In the genomic region with DNA sequence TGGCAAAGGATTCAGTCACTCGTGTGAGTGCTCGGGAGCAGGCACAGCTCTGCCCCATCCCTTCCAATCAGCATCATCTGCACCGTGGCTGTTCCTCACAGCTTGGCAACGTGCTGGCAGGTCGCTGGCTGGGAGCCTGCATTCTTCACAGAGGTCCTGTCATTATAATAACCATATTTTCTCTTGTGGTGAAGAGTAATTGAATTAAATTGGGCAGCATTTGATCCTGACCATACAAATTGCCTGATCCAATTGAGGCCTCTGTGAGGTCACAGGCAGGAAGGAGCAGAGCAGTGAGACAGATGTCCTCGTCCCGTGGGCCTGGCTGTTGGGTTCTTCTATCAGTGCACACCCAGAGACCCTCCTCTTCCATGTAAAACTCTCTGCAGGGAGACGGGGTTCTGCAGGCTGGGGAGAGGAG, we compare ENCODE assay signal across 1 cellular context.
TF ChIP-seq lines count a peak whose summit lies in the region.

No MANE protein-coding gene starts in this region.

TF ChIP-seq in HepG2, 621 proteins besides CTCF, POLR2A, EP300 and RAD21 (continued from another document and continues in another):
- TF ChIP-seq, protein P1, sequence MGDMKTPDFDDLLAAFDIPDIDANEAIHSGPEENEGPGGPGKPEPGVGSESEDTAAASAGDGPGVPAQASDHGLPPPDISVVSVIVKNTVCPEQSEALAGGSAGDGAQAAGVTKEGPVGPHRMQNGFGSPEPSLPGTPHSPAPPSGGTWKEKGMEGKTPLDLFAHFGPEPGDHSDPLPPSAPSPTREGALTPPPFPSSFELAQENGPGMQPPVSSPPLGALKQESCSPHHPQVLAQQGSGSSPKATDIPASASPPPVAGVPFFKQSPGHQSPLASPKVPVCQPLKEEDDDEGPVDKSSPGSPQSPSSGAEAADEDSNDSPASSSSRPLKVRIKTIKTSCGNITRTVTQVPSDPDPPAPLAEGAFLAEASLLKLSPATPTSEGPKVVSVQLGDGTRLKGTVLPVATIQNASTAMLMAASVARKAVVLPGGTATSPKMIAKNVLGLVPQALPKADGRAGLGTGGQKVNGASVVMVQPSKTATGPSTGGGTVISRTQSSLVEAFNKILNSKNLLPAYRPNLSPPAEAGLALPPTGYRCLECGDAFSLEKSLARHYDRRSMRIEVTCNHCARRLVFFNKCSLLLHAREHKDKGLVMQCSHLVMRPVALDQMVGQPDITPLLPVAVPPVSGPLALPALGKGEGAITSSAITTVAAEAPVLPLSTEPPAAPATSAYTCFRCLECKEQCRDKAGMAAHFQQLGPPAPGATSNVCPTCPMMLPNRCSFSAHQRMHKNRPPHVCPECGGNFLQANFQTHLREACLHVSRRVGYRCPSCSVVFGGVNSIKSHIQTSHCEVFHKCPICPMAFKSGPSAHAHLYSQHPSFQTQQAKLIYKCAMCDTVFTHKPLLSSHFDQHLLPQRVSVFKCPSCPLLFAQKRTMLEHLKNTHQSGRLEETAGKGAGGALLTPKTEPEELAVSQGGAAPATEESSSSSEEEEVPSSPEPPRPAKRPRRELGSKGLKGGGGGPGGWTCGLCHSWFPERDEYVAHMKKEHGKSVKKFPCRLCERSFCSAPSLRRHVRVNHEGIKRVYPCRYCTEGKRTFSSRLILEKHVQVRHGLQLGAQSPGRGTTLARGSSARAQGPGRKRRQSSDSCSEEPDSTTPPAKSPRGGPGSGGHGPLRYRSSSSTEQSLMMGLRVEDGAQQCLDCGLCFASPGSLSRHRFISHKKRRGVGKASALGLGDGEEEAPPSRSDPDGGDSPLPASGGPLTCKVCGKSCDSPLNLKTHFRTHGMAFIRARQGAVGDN (CRISPR knock-in tag; IDR thresholded peaks at IDR 0.05) = peak; percentile 46
- TF ChIP-seq ZNF75D (CRISPR knock-in tag; IDR thresholded peaks at IDR 0.05; ENCODE audit: borderline replicate concordance) = no peak
- no peak for TF ChIP-seq SALL2 (CRISPR knock-in tag; IDR thresholded peaks at IDR 0.05)
- TF ChIP-seq HNRNPUL1 (IDR thresholded peaks at IDR 0.05; ENCODE audit: low read depth, low read length) = no peak
- 0 out of 2 replicates have a peak, but pooled peaks have one; percentile 25 for TF ChIP-seq HIVEP1 (CRISPR knock-in tag; IDR thresholded peaks at IDR 0.05)
- no peak for TF ChIP-seq ZNF629 (CRISPR knock-in tag; conservative IDR thresholded peaks at IDR 0.05)
- TF ChIP-seq, protein P2, sequence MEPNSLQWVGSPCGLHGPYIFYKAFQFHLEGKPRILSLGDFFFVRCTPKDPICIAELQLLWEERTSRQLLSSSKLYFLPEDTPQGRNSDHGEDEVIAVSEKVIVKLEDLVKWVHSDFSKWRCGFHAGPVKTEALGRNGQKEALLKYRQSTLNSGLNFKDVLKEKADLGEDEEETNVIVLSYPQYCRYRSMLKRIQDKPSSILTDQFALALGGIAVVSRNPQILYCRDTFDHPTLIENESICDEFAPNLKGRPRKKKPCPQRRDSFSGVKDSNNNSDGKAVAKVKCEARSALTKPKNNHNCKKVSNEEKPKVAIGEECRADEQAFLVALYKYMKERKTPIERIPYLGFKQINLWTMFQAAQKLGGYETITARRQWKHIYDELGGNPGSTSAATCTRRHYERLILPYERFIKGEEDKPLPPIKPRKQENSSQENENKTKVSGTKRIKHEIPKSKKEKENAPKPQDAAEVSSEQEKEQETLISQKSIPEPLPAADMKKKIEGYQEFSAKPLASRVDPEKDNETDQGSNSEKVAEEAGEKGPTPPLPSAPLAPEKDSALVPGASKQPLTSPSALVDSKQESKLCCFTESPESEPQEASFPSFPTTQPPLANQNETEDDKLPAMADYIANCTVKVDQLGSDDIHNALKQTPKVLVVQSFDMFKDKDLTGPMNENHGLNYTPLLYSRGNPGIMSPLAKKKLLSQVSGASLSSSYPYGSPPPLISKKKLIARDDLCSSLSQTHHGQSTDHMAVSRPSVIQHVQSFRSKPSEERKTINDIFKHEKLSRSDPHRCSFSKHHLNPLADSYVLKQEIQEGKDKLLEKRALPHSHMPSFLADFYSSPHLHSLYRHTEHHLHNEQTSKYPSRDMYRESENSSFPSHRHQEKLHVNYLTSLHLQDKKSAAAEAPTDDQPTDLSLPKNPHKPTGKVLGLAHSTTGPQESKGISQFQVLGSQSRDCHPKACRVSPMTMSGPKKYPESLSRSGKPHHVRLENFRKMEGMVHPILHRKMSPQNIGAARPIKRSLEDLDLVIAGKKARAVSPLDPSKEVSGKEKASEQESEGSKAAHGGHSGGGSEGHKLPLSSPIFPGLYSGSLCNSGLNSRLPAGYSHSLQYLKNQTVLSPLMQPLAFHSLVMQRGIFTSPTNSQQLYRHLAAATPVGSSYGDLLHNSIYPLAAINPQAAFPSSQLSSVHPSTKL (CRISPR knock-in tag; IDR thresholded peaks at IDR 0.05) = no peak
- no peak for TF ChIP-seq MED8 (CRISPR knock-in tag; IDR thresholded peaks at IDR 0.05; ENCODE audit: insufficient replicate concordance)
- TF ChIP-seq YY1 (IDR thresholded peaks at IDR 0.05; ENCODE audit: insufficient read depth, insufficient replicate concordance, low read depth, low read length) = no peak
- TF ChIP-seq ZNF562 (CRISPR knock-in tag; IDR thresholded peaks at IDR 0.05; ENCODE audit: borderline replicate concordance) = no peak
- no peak for TF ChIP-seq ZNF703 (CRISPR knock-in tag; IDR thresholded peaks at IDR 0.05; ENCODE audit: borderline replicate concordance)
- 0 out of 2 replicates have a peak, but pooled peaks have one; percentile 55 for TF ChIP-seq ZIK1 (CRISPR knock-in tag; IDR thresholded peaks at IDR 0.05; ENCODE audit: borderline replicate concordance, low read depth)
- no peak for TF ChIP-seq ZNF850 (CRISPR knock-in tag; conservative IDR thresholded peaks at IDR 0.05)
- TF ChIP-seq MEIS1 (CRISPR knock-in tag; IDR thresholded peaks at IDR 0.05; ENCODE audit: borderline replicate concordance) = 0 out of 2 replicates have a peak, but pooled peaks have one; percentile 23
- no peak for TF ChIP-seq CEBPB (IDR thresholded peaks at IDR 0.05; ENCODE audit: borderline replicate concordance, low read depth, low read length)
- TF ChIP-seq, protein P3, sequence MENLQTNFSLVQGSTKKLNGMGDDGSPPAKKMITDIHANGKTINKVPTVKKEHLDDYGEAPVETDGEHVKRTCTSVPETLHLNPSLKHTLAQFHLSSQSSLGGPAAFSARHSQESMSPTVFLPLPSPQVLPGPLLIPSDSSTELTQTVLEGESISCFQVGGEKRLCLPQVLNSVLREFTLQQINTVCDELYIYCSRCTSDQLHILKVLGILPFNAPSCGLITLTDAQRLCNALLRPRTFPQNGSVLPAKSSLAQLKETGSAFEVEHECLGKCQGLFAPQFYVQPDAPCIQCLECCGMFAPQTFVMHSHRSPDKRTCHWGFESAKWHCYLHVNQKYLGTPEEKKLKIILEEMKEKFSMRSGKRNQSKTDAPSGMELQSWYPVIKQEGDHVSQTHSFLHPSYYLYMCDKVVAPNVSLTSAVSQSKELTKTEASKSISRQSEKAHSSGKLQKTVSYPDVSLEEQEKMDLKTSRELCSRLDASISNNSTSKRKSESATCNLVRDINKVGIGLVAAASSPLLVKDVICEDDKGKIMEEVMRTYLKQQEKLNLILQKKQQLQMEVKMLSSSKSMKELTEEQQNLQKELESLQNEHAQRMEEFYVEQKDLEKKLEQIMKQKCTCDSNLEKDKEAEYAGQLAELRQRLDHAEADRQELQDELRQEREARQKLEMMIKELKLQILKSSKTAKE (CRISPR knock-in tag; IDR thresholded peaks at IDR 0.05; ENCODE audit: borderline replicate concordance) = no peak
- TF ChIP-seq SOX5 (CRISPR knock-in tag; IDR thresholded peaks at IDR 0.05; ENCODE audit: borderline replicate concordance) = no peak
- TF ChIP-seq ZNF773 (CRISPR knock-in tag; IDR thresholded peaks at IDR 0.05; ENCODE audit: borderline replicate concordance) = no peak
- TF ChIP-seq ZNF746 (CRISPR knock-in tag; IDR thresholded peaks at IDR 0.05) = no peak
- no peak for TF ChIP-seq ZNF180 (CRISPR knock-in tag; IDR thresholded peaks at IDR 0.05; ENCODE audit: borderline replicate concordance, low read depth)
- 0 out of 2 replicates have a peak, but pooled peaks have one; percentile 23 for TF ChIP-seq ZSCAN29 (CRISPR knock-in tag; conservative IDR thresholded peaks at IDR 0.05)
- TF ChIP-seq, protein P4, sequence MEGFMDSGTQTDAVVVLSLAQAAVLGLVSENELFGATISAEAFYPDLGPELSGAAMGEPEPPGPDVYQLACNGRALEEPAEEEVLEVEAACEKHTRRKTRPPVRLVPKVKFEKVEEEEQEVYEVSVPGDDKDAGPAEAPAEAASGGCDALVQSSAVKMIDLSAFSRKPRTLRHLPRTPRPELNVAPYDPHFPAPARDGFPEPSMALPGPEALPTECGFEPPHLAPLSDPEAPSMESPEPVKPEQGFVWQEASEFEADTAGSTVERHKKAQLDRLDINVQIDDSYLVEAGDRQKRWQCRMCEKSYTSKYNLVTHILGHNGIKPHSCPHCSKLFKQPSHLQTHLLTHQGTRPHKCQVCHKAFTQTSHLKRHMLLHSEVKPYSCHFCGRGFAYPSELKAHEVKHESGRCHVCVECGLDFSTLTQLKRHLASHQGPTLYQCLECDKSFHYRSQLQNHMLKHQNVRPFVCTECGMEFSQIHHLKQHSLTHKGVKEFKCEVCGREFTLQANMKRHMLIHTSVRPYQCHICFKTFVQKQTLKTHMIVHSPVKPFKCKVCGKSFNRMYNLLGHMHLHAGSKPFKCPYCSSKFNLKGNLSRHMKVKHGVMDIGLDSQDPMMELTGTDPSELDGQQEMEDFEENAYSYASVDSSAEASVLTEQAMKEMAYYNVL (CRISPR knock-in tag; IDR thresholded peaks at IDR 0.05; ENCODE audit: borderline replicate concordance) = 0 out of 2 replicates have a peak, but pooled peaks have one; percentile 39
- 0 out of 2 replicates have a peak, but pooled peaks have one; percentile 31 for TF ChIP-seq ZNF616 (CRISPR knock-in tag; IDR thresholded peaks at IDR 0.05; ENCODE audit: low read depth)
- no peak for TF ChIP-seq ADNP (CRISPR knock-in tag; IDR thresholded peaks at IDR 0.05)
- no peak for TF ChIP-seq TAF15 (IDR thresholded peaks at IDR 0.05; ENCODE audit: low read depth, low read length, poor library complexity, severe bottlenecking)
- TF ChIP-seq NFE2L2 (IDR thresholded peaks at IDR 0.05; ENCODE audit: low read length) = no peak
- TF ChIP-seq, protein P5, sequence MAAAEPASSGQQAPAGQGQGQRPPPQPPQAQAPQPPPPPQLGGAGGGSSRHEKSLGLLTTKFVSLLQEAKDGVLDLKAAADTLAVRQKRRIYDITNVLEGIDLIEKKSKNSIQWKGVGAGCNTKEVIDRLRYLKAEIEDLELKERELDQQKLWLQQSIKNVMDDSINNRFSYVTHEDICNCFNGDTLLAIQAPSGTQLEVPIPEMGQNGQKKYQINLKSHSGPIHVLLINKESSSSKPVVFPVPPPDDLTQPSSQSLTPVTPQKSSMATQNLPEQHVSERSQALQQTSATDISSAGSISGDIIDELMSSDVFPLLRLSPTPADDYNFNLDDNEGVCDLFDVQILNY (CRISPR knock-in tag; conservative IDR thresholded peaks at IDR 0.05) = no peak
- TF ChIP-seq, protein P6, sequence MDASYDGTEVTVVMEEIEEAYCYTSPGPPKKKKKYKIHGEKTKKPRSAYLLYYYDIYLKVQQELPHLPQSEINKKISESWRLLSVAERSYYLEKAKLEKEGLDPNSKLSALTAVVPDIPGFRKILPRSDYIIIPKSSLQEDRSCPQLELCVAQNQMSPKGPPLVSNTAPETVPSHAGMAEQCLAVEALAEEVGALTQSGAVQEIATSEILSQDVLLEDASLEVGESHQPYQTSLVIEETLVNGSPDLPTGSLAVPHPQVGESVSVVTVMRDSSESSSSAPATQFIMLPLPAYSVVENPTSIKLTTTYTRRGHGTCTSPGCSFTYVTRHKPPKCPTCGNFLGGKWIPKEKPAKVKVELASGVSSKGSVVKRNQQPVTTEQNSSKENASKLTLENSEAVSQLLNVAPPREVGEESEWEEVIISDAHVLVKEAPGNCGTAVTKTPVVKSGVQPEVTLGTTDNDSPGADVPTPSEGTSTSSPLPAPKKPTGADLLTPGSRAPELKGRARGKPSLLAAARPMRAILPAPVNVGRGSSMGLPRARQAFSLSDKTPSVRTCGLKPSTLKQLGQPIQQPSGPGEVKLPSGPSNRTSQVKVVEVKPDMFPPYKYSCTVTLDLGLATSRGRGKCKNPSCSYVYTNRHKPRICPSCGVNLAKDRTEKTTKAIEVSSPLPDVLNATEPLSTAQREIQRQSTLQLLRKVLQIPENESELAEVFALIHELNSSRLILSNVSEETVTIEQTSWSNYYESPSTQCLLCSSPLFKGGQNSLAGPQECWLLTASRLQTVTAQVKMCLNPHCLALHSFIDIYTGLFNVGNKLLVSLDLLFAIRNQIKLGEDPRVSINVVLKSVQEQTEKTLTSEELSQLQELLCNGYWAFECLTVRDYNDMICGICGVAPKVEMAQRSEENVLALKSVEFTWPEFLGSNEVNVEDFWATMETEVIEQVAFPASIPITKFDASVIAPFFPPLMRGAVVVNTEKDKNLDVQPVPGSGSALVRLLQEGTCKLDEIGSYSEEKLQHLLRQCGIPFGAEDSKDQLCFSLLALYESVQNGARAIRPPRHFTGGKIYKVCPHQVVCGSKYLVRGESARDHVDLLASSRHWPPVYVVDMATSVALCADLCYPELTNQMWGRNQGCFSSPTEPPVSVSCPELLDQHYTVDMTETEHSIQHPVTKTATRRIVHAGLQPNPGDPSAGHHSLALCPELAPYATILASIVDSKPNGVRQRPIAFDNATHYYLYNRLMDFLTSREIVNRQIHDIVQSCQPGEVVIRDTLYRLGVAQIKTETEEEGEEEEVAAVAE (CRISPR knock-in tag; IDR thresholded peaks at IDR 0.05; ENCODE audit: borderline replicate concordance) = no peak
- TF ChIP-seq, protein P7, sequence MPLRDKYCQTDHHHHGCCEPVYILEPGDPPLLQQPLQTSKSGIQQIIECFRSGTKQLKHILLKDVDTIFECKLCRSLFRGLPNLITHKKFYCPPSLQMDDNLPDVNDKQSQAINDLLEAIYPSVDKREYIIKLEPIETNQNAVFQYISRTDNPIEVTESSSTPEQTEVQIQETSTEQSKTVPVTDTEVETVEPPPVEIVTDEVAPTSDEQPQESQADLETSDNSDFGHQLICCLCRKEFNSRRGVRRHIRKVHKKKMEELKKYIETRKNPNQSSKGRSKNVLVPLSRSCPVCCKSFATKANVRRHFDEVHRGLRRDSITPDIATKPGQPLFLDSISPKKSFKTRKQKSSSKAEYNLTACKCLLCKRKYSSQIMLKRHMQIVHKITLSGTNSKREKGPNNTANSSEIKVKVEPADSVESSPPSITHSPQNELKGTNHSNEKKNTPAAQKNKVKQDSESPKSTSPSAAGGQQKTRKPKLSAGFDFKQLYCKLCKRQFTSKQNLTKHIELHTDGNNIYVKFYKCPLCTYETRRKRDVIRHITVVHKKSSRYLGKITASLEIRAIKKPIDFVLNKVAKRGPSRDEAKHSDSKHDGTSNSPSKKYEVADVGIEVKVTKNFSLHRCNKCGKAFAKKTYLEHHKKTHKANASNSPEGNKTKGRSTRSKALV (CRISPR knock-in tag; IDR thresholded peaks at IDR 0.05) = no peak
- no peak for TF ChIP-seq NFIB (CRISPR knock-in tag; IDR thresholded peaks at IDR 0.05; ENCODE audit: borderline replicate concordance)
- TF ChIP-seq, protein P8, sequence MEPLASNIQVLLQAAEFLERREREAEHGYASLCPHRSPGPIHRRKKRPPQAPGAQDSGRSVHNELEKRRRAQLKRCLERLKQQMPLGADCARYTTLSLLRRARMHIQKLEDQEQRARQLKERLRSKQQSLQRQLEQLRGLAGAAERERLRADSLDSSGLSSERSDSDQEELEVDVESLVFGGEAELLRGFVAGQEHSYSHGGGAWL (CRISPR knock-in tag; IDR thresholded peaks at IDR 0.05) = no peak
- no peak for TF ChIP-seq MTA3 (CRISPR knock-in tag; IDR thresholded peaks at IDR 0.05)
- no peak for TF ChIP-seq XRCC5 (optimal IDR thresholded peaks at IDR 0.05; ENCODE audit: low read length)
- TF ChIP-seq KDM4B (CRISPR knock-in tag; IDR thresholded peaks at IDR 0.05) = no peak
- TF ChIP-seq IRF2 (CRISPR knock-in tag; IDR thresholded peaks at IDR 0.05) = no peak
